2 cellular contexts compared by ENCODE assay signal in the genomic region with DNA sequence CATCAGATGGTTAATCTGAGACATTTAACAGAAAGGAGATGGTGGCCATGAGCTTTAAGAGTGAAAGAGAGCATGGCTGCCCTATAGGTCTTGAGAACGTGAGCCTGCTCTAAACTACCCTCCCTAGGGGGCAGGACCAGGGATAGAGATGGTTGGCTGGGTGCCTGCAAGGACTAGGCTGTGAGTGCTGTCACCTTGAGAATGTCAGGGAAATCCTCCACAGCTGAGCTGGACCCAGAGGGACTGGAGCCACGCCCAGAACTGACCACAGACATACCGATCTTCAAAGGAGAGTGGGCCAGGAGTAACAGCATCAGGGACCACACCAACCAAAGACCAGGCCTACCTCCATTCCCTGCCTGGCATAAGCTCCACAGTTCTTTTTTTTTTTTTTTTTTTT.
TF ChIP-seq lines count a peak whose summit lies in the region.

No MANE protein-coding gene starts in this region.

TF ChIP-seq in GM23338, 12 proteins besides CTCF, POLR2A, EP300 and RAD21:
- TF ChIP-seq ETS1 (IDR thresholded peaks at IDR 0.05), result no peak

TF ChIP-seq in K562, 482 proteins besides CTCF, POLR2A, EP300 and RAD21:
- TF ChIP-seq RBM25 (IDR thresholded peaks at IDR 0.05; ENCODE audit: low read depth, low read length, severe bottlenecking) (no peak), ZKSCAN8 (CRISPR knock-in tag; IDR thresholded peaks at IDR 0.05) (no peak), EWSR1 (IDR thresholded peaks at IDR 0.05; ENCODE audit: borderline replicate concordance, low read depth, partially characterized antibody) (no peak), XRCC5 (IDR thresholded peaks at IDR 0.05; ENCODE audit: low read depth, low read length) (no peak), THAP7 (CRISPR knock-in tag; IDR thresholded peaks at IDR 0.05) (no peak), XRCC3 (IDR thresholded peaks at IDR 0.05) (no peak), ATF2 (CRISPR knock-in tag; IDR thresholded peaks at IDR 0.05) (no peak), ERF (CRISPR knock-in tag; IDR thresholded peaks at IDR 0.05) (no peak), BDP1 (IDR thresholded peaks at IDR 0.05; ENCODE audit: insufficient read depth, insufficient read length) (no peak)
